Comparison of ENCODE assay signal across 17 cellular contexts in genomic region chr18:75454022-75454795, GRCh38. TPM values are rescaled to one million over a fixed set of nuclear protein-coding genes. Genes with fewer than 3 reads are reported as not detected.
"Had no signal": no experiment of that assay in that cellular context is flagged by ENCODE, and none has a peak within 500 bp of the region (broad histone marks: within the 10 kb centered on the region; RNA-seq: fewer than 3 reads in every experiment).

No MANE protein-coding gene starts in this region.

- H3K27ac Mint-ChIP-seq: activated naive CD4-positive, alpha-beta T cell treated with anti-CD3 and anti-CD28 coated beads, Interleukin-2, amount 50 U/mL, for 24 hours had no signal

- ATAC-seq: left colon had no signal

- DNase-seq: activated CD4-positive, alpha-beta T cell treated with anti-CD3 and anti-CD28 coated beads, Interleukin-2, amount 50 U/mL, for 1 hour; amygdala; dorsolateral prefrontal cortex; left colon; mammary epithelial cell; stimulated activated CD4-positive, alpha-beta T cell treated with anti-CD3 and anti-CD28 coated beads, Interleukin-2, amount 100 ng/mL, for 48 hours; stimulated activated naive CD4-positive, alpha-beta T cell treated with Interleukin-2 at 50 U/mL for 16 hours; T-helper 2 cell; uterus had no signal

RNA-seq across cellular contexts. Expression of gene SMIM21, which starts 26.7 kb away (rescaled TPM):
- total RNA-seq: activated CD8-positive, alpha-beta memory T cell treated with anti-CD3 and anti-CD28 coated beads for 36 hours; cerebellum; esophagus muscularis mucosa; left colon; mammary epithelial cell; mucosa of gallbladder; sciatic nerve; temporal lobe; uterus had no signal
- polyA plus RNA-seq: mammary epithelial cell, neural cell had no signal
